Comparison of ENCODE assay signal across 23 cellular contexts in the genomic region with DNA sequence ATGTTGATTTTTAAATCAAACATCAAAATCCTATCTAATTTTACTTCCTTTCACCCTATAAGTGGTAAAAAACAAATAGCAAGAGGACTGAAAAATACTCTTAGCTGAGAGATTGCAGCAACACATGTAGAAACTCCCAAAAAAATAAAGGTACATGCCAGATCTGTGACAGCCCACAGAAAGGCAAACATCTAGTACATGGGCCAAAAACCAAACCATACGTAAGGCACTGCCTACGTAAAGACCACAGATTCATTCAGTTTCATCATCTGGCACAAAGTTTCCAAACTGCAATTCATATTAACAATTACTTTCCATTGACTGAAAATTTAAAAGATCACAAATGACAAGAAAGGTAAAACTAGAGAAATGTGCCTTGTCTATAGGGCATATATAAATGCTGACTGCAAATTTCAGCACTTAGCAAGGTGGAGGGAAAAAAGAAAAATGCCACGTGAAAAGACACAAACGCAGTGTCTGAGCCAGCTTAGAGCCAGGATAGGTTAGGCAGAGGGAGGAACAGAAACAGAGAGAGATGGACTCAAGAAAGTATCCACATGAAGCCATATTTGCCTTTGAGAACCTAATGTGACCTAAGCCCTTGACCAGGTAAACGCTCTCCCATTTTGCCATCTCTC.
DNase-seq lines count a peak whose midpoint lies in the region; ATAC-seq and TF ChIP-seq lines count a peak whose summit lies in the region.
"Had no signal": no experiment of that assay in that cellular context is flagged by ENCODE, and none has a peak within 500 bp of the region (broad histone marks: within the 10 kb centered on the region; RNA-seq: fewer than 3 reads in every experiment).

No MANE protein-coding gene starts in this region.

- H3K9me3 Mint-ChIP-seq in activated CD8-positive, alpha-beta T cell treated with anti-CD3 and anti-CD28 coated beads for 36 hours, result no peaks in the 10 kb centered on the region
- no peaks in the 10 kb centered on the region for H3K9me3 Mint-ChIP-seq in activated CD8-positive, alpha-beta T cell treated with anti-CD3 and anti-CD28 coated beads, Interleukin-2, amount 10 ng/mL, durations not matched to agents 7 days and 5 days (ENCODE audit: insufficient read depth)
- H3K9me3 Mint-ChIP-seq in activated naive CD8-positive, alpha-beta T cell treated with anti-CD3 and anti-CD28 coated beads for 36 hours, result no peaks in the 10 kb centered on the region
- H3K9me3 Mint-ChIP-seq: activated naive CD8-positive, alpha-beta T cell treated with anti-CD3 and anti-CD28 coated beads, Interleukin-2, amount 10 ng/mL, durations not matched to agents 7 days and 5 days; endodermal cell; neural crest cell; T-helper 1 cell treated with Interleukin-12 subunit alpha and Interleukin-12 subunit beta and Interleukin-4 antibody, amounts not matched to agents 30 μg/mL and 1 μg/mL, for 36 hours had no signal

- POLR2A ChIA-PET in activated CD8-positive, alpha-beta T cell treated with anti-CD3 and anti-CD28 coated beads for 36 hours (lab: Charles Lee), result no interaction called here
- POLR2A ChIA-PET in activated CD8-positive, alpha-beta T cell treated with anti-CD3 and anti-CD28 coated beads, Interleukin-2, amount 10 ng/mL, durations not matched to agents 7 days and 5 days (lab: Charles Lee), result no interaction called here

- peaks cover 35% of the 10 kb centered on the region for H3K4me1 Mint-ChIP-seq in activated CD8-positive, alpha-beta T cell treated with anti-CD3 and anti-CD28 coated beads for 36 hours (ENCODE audit: low read depth)
- peaks cover 8% of the 10 kb centered on the region for H3K4me1 Mint-ChIP-seq in activated CD8-positive, alpha-beta T cell treated with anti-CD3 and anti-CD28 coated beads, Interleukin-2, amount 10 ng/mL, durations not matched to agents 7 days and 5 days (ENCODE audit: low read depth)
- H3K4me1 Mint-ChIP-seq in activated naive CD8-positive, alpha-beta T cell treated with anti-CD3 and anti-CD28 coated beads for 36 hours, result peaks cover 36% of the 10 kb centered on the region

- peaks cover 22% of the 10 kb centered on the region for H3K36me3 Mint-ChIP-seq in activated CD8-positive, alpha-beta T cell treated with anti-CD3 and anti-CD28 coated beads for 36 hours (ENCODE audit: low read depth)
- H3K36me3 Mint-ChIP-seq in activated CD8-positive, alpha-beta T cell treated with anti-CD3 and anti-CD28 coated beads, Interleukin-2, amount 10 ng/mL, durations not matched to agents 7 days and 5 days (ENCODE audit: low read depth), result peaks cover 14% of the 10 kb centered on the region
- H3K36me3 Mint-ChIP-seq in activated naive CD8-positive, alpha-beta T cell treated with anti-CD3 and anti-CD28 coated beads for 36 hours, result peaks cover 17% of the 10 kb centered on the region

- peak; percentile 66 for ATAC-seq in activated CD8-positive, alpha-beta T cell treated with anti-CD3 and anti-CD28 coated beads for 36 hours
- no peak for ATAC-seq in activated CD8-positive, alpha-beta T cell treated with anti-CD3 and anti-CD28 coated beads, Interleukin-2, amount 10 ng/mL, durations not matched to agents 7 days and 5 days
- peak; percentile 75 for ATAC-seq in stimulated activated naive CD8-positive, alpha-beta T cell treated with anti-CD3 and anti-CD28 coated beads, Interleukin-15, Interleukin-2, amounts not matched to agents 100 U/mL and 50 U/mL, for 24 hours
- no peak for ATAC-seq in HG03354 (IDR thresholded peaks at IDR 0.05; ENCODE audit: poor library complexity, severe bottlenecking, unreplicated experiment)
- ATAC-seq: body of pancreas, HCT116 had no signal

- no peaks in the 10 kb centered on the region for H3K27me3 Mint-ChIP-seq in activated CD8-positive, alpha-beta T cell treated with anti-CD3 and anti-CD28 coated beads for 36 hours
- no peaks in the 10 kb centered on the region for H3K27me3 Mint-ChIP-seq in activated CD8-positive, alpha-beta T cell treated with anti-CD3 and anti-CD28 coated beads, Interleukin-2, amount 10 ng/mL, durations not matched to agents 7 days and 5 days (ENCODE audit: low read depth)
- no peaks in the 10 kb centered on the region for H3K27me3 Mint-ChIP-seq in activated naive CD8-positive, alpha-beta T cell treated with anti-CD3 and anti-CD28 coated beads for 36 hours
- H3K27me3 Mint-ChIP-seq: activated naive CD8-positive, alpha-beta T cell treated with anti-CD3 and anti-CD28 coated beads, Interleukin-2, amount 10 ng/mL, durations not matched to agents 7 days and 5 days had no signal

- intact Hi-C loops in activated CD8-positive, alpha-beta T cell treated with anti-CD3 and anti-CD28 coated beads for 36 hours (cut with micrococcal nuclease), result no loop called here

- CTCF ChIA-PET in activated CD8-positive, alpha-beta T cell treated with anti-CD3 and anti-CD28 coated beads for 36 hours (lab: Charles Lee), result no interaction called here
- CTCF ChIA-PET in activated CD8-positive, alpha-beta T cell treated with anti-CD3 and anti-CD28 coated beads, Interleukin-2, amount 10 ng/mL, durations not matched to agents 7 days and 5 days (lab: Charles Lee), result no interaction called here

- peak; percentile 14 for DNase-seq in activated CD8-positive, alpha-beta T cell treated with anti-CD3 and anti-CD28 coated beads for 36 hours
- DNase-seq in activated CD8-positive, alpha-beta T cell treated with anti-CD3 and anti-CD28 coated beads, Interleukin-2, amount 10 ng/mL, durations not matched to agents 7 days and 5 days, result no peak
- no peak for DNase-seq in activated naive CD8-positive, alpha-beta T cell treated with anti-CD3 and anti-CD28 coated beads for 36 hours
- DNase-seq in fibroblast of peridontal ligament (ENCODE audit: extremely low read depth) (peak; percentile 31), AG08395 (ENCODE audit: low spot score) (no peak), dedifferentiated amniotic fluid mesenchymal stem cell (ENCODE audit: extremely low spot score) (no peak)
- no peak for DNase-seq in stimulated activated naive CD8-positive, alpha-beta T cell treated with anti-CD3 and anti-CD28 coated beads, Interleukin-15, Interleukin-2, amounts not matched to agents 100 U/mL and 50 U/mL, for 24 hours
- DNase-seq: activated CD4-positive, alpha-beta T cell treated with anti-CD3 and anti-CD28 coated beads for 48 hours; activated CD8-positive, alpha-beta memory T cell treated with anti-CD3 and anti-CD28 coated beads, Interleukin-2, amount 50 U/mL, for 4 hours; activated naive CD8-positive, alpha-beta T cell treated with anti-CD3 and anti-CD28 coated beads, Interleukin-2, amount 10 ng/mL, durations not matched to agents 7 days and 5 days; BE2C; body of pancreas; endodermal cell; esophagus squamous epithelium; IMR-90; NCI-H1092 treated with DMSO at 0.1 percent for 48 hours; NCI-H1930; NCI-H748 treated with DMSO at 0.1 percent for 48 hours; RPMI8226 had no signal

- no peak overlapping the region for H3K4me3 Mint-ChIP-seq in activated CD8-positive, alpha-beta T cell treated with anti-CD3 and anti-CD28 coated beads for 36 hours
- no peak overlapping the region for H3K4me3 Mint-ChIP-seq in activated CD8-positive, alpha-beta T cell treated with anti-CD3 and anti-CD28 coated beads, Interleukin-2, amount 10 ng/mL, durations not matched to agents 7 days and 5 days
- peak overlapping the region; percentile 36 for H3K4me3 Mint-ChIP-seq in activated naive CD8-positive, alpha-beta T cell treated with anti-CD3 and anti-CD28 coated beads for 36 hours
- H3K4me3 Mint-ChIP-seq: activated naive CD8-positive, alpha-beta T cell treated with anti-CD3 and anti-CD28 coated beads, Interleukin-2, amount 10 ng/mL, durations not matched to agents 7 days and 5 days; endodermal cell; neural crest cell; T-helper 1 cell treated with Interleukin-12 subunit alpha and Interleukin-12 subunit beta and Interleukin-4 antibody, amounts not matched to agents 30 μg/mL and 1 μg/mL, for 36 hours had no signal

- peak overlapping the region; percentile 79 for H3K27ac Mint-ChIP-seq in activated CD8-positive, alpha-beta T cell treated with anti-CD3 and anti-CD28 coated beads for 36 hours
- H3K27ac Mint-ChIP-seq in activated CD8-positive, alpha-beta T cell treated with anti-CD3 and anti-CD28 coated beads, Interleukin-2, amount 10 ng/mL, durations not matched to agents 7 days and 5 days, result no peak overlapping the region
- peak overlapping the region; percentile 83 for H3K27ac Mint-ChIP-seq in activated naive CD8-positive, alpha-beta T cell treated with anti-CD3 and anti-CD28 coated beads for 36 hours
- H3K27ac Mint-ChIP-seq: activated naive CD8-positive, alpha-beta T cell treated with anti-CD3 and anti-CD28 coated beads, Interleukin-2, amount 10 ng/mL, durations not matched to agents 7 days and 5 days; endodermal cell; T-helper 1 cell treated with Interleukin-12 subunit alpha and Interleukin-12 subunit beta and Interleukin-4 antibody, amounts not matched to agents 30 μg/mL and 1 μg/mL, for 36 hours had no signal

- no peak for TF ChIP-seq CTCF in activated CD8-positive, alpha-beta T cell treated with anti-CD3 and anti-CD28 coated beads for 36 hours (IDR thresholded peaks at IDR 0.05)

Comparison
In these comparisons a context has a peak if more than half of its experiments do, and no peak if none do; other contexts are left out.
1. ATAC-seq: peak in activated CD8-positive, alpha-beta T cell treated with anti-CD3 and anti-CD28 coated beads for 36 hours (single experiment) and stimulated activated naive CD8-positive, alpha-beta T cell treated with anti-CD3 and anti-CD28 coated beads, Interleukin-15, Interleukin-2, amounts not matched to agents 100 U/mL and 50 U/mL, for 24 hours (single experiment); none in activated CD8-positive, alpha-beta T cell treated with anti-CD3 and anti-CD28 coated beads, Interleukin-2, amount 10 ng/mL, durations not matched to agents 7 days and 5 days (single experiment) and HG03354 (single experiment).
2. DNase-seq: peak in activated CD8-positive, alpha-beta T cell treated with anti-CD3 and anti-CD28 coated beads for 36 hours (single experiment) and fibroblast of peridontal ligament (single experiment); none in activated CD8-positive, alpha-beta T cell treated with anti-CD3 and anti-CD28 coated beads, Interleukin-2, amount 10 ng/mL, durations not matched to agents 7 days and 5 days (single experiment), activated naive CD8-positive, alpha-beta T cell treated with anti-CD3 and anti-CD28 coated beads for 36 hours (single experiment), stimulated activated naive CD8-positive, alpha-beta T cell treated with anti-CD3 and anti-CD28 coated beads, Interleukin-15, Interleukin-2, amounts not matched to agents 100 U/mL and 50 U/mL, for 24 hours (single experiment), AG08395 (single experiment) and dedifferentiated amniotic fluid mesenchymal stem cell (single experiment).